In the genomic region with DNA sequence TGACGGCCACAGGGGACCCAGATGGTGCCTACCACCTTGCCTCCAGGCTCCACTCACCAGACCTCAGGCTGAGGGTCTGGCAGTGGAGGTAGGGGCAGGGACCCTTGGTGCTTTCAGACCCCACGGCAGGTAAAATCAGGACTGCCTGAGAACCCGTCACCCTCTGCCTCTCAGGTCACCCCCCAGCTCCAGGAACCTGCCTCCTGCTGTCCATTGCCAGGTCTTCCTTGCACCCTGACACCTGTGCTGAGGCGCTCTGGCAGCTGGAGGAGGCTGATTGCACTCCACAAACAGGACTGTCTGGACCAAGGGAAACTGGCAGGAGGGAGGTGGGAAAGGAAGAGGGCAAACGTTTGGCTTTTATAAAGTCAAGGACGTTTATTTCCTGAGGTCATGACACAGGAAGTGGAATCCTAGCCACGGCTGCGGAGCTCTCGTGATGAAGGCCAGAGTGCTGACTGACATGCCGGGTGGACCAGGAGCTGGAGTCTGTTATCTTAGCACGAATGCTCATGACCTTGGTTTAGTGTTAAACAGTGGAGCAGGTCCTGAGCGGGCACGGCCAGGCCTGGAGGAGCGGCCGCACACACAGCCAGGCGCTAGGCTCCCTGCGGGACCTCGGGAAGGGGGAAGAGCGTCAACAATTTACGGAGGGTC, we compare ENCODE assay signal across 1 cellular context.
TF ChIP-seq lines count a peak whose summit lies in the region.

No MANE protein-coding gene starts in this region.

TF ChIP-seq in GM12878, 131 proteins besides CTCF, POLR2A, EP300 and RAD21:
- TF ChIP-seq, protein P1, sequence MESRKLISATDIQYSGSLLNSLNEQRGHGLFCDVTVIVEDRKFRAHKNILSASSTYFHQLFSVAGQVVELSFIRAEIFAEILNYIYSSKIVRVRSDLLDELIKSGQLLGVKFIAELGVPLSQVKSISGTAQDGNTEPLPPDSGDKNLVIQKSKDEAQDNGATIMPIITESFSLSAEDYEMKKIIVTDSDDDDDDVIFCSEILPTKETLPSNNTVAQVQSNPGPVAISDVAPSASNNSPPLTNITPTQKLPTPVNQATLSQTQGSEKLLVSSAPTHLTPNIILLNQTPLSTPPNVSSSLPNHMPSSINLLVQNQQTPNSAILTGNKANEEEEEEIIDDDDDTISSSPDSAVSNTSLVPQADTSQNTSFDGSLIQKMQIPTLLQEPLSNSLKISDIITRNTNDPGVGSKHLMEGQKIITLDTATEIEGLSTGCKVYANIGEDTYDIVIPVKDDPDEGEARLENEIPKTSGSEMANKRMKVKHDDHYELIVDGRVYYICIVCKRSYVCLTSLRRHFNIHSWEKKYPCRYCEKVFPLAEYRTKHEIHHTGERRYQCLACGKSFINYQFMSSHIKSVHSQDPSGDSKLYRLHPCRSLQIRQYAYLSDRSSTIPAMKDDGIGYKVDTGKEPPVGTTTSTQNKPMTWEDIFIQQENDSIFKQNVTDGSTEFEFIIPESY (IDR thresholded peaks at IDR 0.05) = no peak
- TF ChIP-seq, protein P2, sequence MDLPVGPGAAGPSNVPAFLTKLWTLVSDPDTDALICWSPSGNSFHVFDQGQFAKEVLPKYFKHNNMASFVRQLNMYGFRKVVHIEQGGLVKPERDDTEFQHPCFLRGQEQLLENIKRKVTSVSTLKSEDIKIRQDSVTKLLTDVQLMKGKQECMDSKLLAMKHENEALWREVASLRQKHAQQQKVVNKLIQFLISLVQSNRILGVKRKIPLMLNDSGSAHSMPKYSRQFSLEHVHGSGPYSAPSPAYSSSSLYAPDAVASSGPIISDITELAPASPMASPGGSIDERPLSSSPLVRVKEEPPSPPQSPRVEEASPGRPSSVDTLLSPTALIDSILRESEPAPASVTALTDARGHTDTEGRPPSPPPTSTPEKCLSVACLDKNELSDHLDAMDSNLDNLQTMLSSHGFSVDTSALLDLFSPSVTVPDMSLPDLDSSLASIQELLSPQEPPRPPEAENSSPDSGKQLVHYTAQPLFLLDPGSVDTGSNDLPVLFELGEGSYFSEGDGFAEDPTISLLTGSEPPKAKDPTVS (IDR thresholded peaks at IDR 0.05; ENCODE audit: low read depth, low read length) = no peak
